Comparison of ENCODE assay signal across 22 cellular contexts in the genomic region with DNA sequence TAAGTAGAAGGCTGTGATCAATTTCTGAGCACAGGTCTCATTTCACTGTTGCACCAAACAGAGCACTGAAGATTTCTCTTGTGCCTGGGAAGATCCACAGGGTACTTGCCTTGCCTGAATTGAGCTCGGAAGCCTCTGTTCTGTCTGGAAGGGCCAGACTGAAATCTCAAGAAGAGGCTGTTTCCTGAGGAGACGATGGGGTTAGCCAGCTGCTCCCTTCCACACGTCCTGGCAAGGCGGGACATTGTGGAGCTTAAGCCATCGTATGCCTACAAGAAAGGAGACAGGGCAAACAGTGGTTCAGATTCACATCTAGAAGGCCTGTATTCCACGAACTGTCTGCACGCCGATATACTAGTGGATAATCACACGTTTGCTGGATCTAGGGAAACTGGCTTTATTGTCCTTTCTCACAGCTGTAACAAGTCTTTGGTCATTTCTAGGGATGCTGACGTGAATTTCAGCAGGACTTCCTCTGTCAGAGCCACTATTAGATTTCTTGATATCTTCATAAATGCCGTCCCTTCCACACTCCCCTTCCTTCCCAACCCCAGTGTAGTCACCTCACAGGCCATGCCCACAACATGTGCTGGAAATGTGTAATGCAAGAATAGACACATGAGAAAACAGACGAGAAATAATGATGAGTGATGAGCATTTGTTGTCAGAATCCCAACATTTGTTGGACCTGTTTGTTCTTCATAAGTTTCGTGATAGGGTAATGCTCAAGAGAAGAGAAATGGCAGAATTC.
"Had no signal": no experiment of that assay in that cellular context is flagged by ENCODE, and none has a peak within 500 bp of the region (broad histone marks: within the 10 kb centered on the region; RNA-seq: fewer than 3 reads in every experiment).

No MANE protein-coding gene starts in this region.

- H3K4me3 Mint-ChIP-seq: activated B cell treated with CpG ODN at 0.5 μM for 24 hours; activated CD4-positive, alpha-beta T cell treated with anti-CD3 and anti-CD28 coated beads for 36 hours; activated naive CD8-positive, alpha-beta T cell treated with anti-CD3 and anti-CD28 coated beads for 36 hours; activated T-cell treated with anti-CD3 and anti-CD28 coated beads, Interleukin-2, amount 50 U/mL, for 4 hours; naive thymus-derived CD8-positive, alpha-beta T cell; T-helper 1 cell treated with Interleukin-12 subunit alpha and Interleukin-12 subunit beta and Interleukin-4 antibody, amounts not matched to agents 30 μg/mL and 1 μg/mL, for 36 hours had no signal

- H3K27me3 Mint-ChIP-seq: activated B cell treated with CpG ODN at 0.5 μM for 24 hours; activated CD4-positive, alpha-beta T cell treated with anti-CD3 and anti-CD28 coated beads for 36 hours; activated naive CD8-positive, alpha-beta T cell treated with anti-CD3 and anti-CD28 coated beads for 36 hours; naive thymus-derived CD8-positive, alpha-beta T cell had no signal

- H3K4me3 ChIP-seq: gastroesophageal sphincter, sigmoid colon, spleen had no signal

- H3K36me3 Mint-ChIP-seq: activated naive CD8-positive, alpha-beta T cell treated with anti-CD3 and anti-CD28 coated beads for 36 hours had no signal

- H3K9me3 ChIP-seq: gastroesophageal sphincter, sigmoid colon, spleen had no signal

- FAIRE-seq: endometrium, islet of Langerhans had no signal

- H3K36me3 ChIP-seq: gastroesophageal sphincter, sigmoid colon, spleen had no signal

- H3K27ac Mint-ChIP-seq: activated B cell treated with CpG ODN at 0.5 μM for 24 hours; activated CD4-positive, alpha-beta T cell treated with anti-CD3 and anti-CD28 coated beads for 36 hours; activated naive CD8-positive, alpha-beta T cell treated with anti-CD3 and anti-CD28 coated beads for 36 hours; activated T-helper 2 cell treated with anti-CD3 and anti-CD28 coated beads, Interferon-gamma antibody, Interleukin-2, Interleukin-4, amounts not matched to agents 10 μg/mL and 5 μg/mL and 100 μg/mL, durations not matched to agents 14 hours and 24 hours and 36 hours; T-helper 1 cell treated with Interleukin-12 subunit alpha and Interleukin-12 subunit beta and Interleukin-4 antibody, amounts not matched to agents 30 μg/mL and 1 μg/mL, for 36 hours had no signal

- H3K9me3 Mint-ChIP-seq: activated B cell treated with CpG ODN at 0.5 μM for 24 hours; activated naive CD8-positive, alpha-beta T cell treated with anti-CD3 and anti-CD28 coated beads for 36 hours; activated T-cell treated with anti-CD3 and anti-CD28 coated beads, Interleukin-2, amount 50 U/mL, for 4 hours; activated T-helper 2 cell treated with anti-CD3 and anti-CD28 coated beads, Interferon-gamma antibody, Interleukin-2, Interleukin-4, amounts not matched to agents 10 μg/mL and 5 μg/mL and 100 μg/mL, durations not matched to agents 14 hours and 24 hours and 36 hours; naive thymus-derived CD8-positive, alpha-beta T cell; T-helper 1 cell treated with Interleukin-12 subunit alpha and Interleukin-12 subunit beta and Interleukin-4 antibody, amounts not matched to agents 30 μg/mL and 1 μg/mL, for 36 hours had no signal

- ATAC-seq: activated CD4-positive, alpha-beta T cell treated with anti-CD3 and anti-CD28 coated beads for 36 hours; activated T-cell treated with anti-CD3 and anti-CD28 coated beads, Interleukin-2, amount 50 U/mL, for 4 hours; gastroesophageal sphincter; naive thymus-derived CD8-positive, alpha-beta T cell had no signal

- DNase-seq: activated B cell treated with CpG ODN at 0.5 μM for 24 hours; activated CD4-positive, alpha-beta T cell treated with anti-CD3 and anti-CD28 coated beads for 36 hours; activated CD4-positive, alpha-beta T cell treated with anti-CD3 and anti-CD28 coated beads, Interleukin-2, amount 50 U/mL, for 4 hours; activated CD8-positive, alpha-beta memory T cell treated with anti-CD3 and anti-CD28 coated beads for 24 hours; activated CD8-positive, alpha-beta memory T cell treated with anti-CD3 and anti-CD28 coated beads, Interleukin-2, amount 50 U/mL, for 4 hours; activated naive CD4-positive, alpha-beta T cell; activated naive CD8-positive, alpha-beta T cell treated with anti-CD3 and anti-CD28 coated beads for 36 hours; activated T-cell treated with anti-CD3 and anti-CD28 coated beads, Interleukin-2, amount 50 U/mL, for 4 hours; amniotic stem cell; effector CD4-positive, alpha-beta T cell; head of caudate nucleus; naive thymus-derived CD8-positive, alpha-beta T cell; nucleus accumbens; sigmoid colon; spleen; stimulated activated CD4-positive, alpha-beta T cell treated with anti-CD3 and anti-CD28 coated beads, Interleukin-4, amount 100 ng/mL, for 1 hour; stimulated activated naive CD4-positive, alpha-beta T cell treated with Interleukin-2 at 50 U/mL for 16 hours had no signal

- H3K27me3 ChIP-seq: gastroesophageal sphincter, sigmoid colon, spleen had no signal

- H3K4me1 Mint-ChIP-seq: activated B cell treated with CpG ODN at 0.5 μM for 24 hours had no signal
